ENCODE assay signal across 8 cellular contexts in the genomic region with DNA sequence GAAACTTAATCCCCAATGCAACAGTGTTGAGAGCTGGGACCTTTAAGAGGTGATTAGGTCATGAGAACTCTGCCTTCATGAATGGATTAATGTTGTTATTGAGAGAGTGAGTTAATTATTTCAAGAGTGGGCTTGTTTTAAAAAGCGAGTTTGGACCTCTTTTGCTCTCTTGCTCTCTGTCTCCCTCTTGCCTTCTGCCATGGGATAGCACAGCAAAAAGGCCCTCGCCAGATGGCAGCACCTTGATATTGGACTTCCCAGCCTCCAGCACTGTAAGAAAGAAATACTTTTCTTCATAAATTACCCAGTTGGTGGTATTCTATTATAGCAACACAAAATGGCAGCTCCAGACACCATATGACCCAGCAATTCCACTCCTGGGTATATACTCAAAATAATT. TPM values are rescaled to one million over a fixed set of nuclear protein-coding genes. Genes with fewer than 3 reads are reported as not detected.
A peak's percentile ranks its signal among the peaks of the same experiment; 100 is the strongest.
DNase-seq lines count a peak whose midpoint lies in the region; ATAC-seq, FAIRE-seq and TF ChIP-seq lines count a peak whose summit lies in the region.

No MANE protein-coding gene starts in this region.

- intact Hi-C loops in heart left ventricle (cut with DNase I) = no loop called here

- ATAC-seq in GM21723 (IDR thresholded peaks at IDR 0.05; ENCODE audit: unreplicated experiment) = no peak
- ATAC-seq in HG02981 (IDR thresholded peaks at IDR 0.05; ENCODE audit: unreplicated experiment) = no peak
- ATAC-seq in heart left ventricle = no peak

- peak; percentile 97 for FAIRE-seq in GM19239 (lab: Jason Lieb, UNC)

- H3K27me3 ChIP-seq in heart left ventricle = peaks cover 0 to 45% (median 0%) of the 10 kb centered on the region in 9 donors

- no peak for TF ChIP-seq POLR2A in heart left ventricle (IDR thresholded peaks at IDR 0.05)

- no peaks in the 10 kb centered on the region for H3K9me3 ChIP-seq in heart left ventricle

- peak; percentile 3 for DNase-seq in AG10803 (ENCODE audit: low read depth)
- DNase-seq in GM19239 (ENCODE audit: insufficient read length, low spot score) = no peak
- DNase-seq in SK-N-DZ (ENCODE audit: low spot score) = peak; percentile 32
- no peak for DNase-seq in epithelial cell of proximal tubule (ENCODE audit: low read depth)
- no peak for DNase-seq in NCI-H446 (lab: John Stamatoyannopoulos, UW)
- DNase-seq in heart left ventricle = no peak

- H3K36me3 ChIP-seq in heart left ventricle = no peaks in the 10 kb centered on the region

- H3K4me3 ChIP-seq in AG10803 (ENCODE audit: low read length) (no peak overlapping the region), epithelial cell of proximal tubule (ENCODE audit: low read depth, low read length) (no peak overlapping the region), heart left ventricle (no peak overlapping the region)

- peaks cover 0 to 5% (median 0%) of the 10 kb centered on the region in 12 donors for H3K4me1 ChIP-seq in heart left ventricle

- H3K27ac ChIP-seq in heart left ventricle = no peak overlapping the region

- TF ChIP-seq CTCF in AG10803 (conservative IDR thresholded peaks at IDR 0.05; ENCODE audit: low read length) (peak; percentile 65), epithelial cell of proximal tubule (conservative IDR thresholded peaks at IDR 0.05; ENCODE audit: low read depth, low read length) (peak; percentile 75), heart left ventricle (IDR thresholded peaks at IDR 0.05) (peak in 5 of 12 donors; percentile 19 to 51 (median 26))

- 50 to 69% (median 63%) methylated on average over 2 of the region's 2 CpGs for WGBS in heart left ventricle, 4 donors

RNA-seq across cellular contexts. Expression of a gene that starts 7.0 kb away (rescaled TPM):
- 65.8 and 90.3 TPM in 2 replicates for polyA plus RNA-seq in SK-N-DZ (2014; cell fraction: cytosol; rRNA removed)
- polyA plus RNA-seq in SK-N-DZ (2014; cell fraction: nucleus; rRNA removed) = 39.4 and 39.9 TPM in 2 replicates
- total RNA-seq in epithelial cell of proximal tubule (60.1 and 74.9 TPM in 2 replicates), heart left ventricle (10 to 100 TPM; 35.8 to 93.6 (median 51.0) TPM)
- 10 to 100 TPM; 28.5 to 61.0 TPM for polyA plus RNA-seq in heart left ventricle

RNA-seq across cellular contexts. Expression of a gene that starts 49.5 kb away (rescaled TPM):
- polyA plus RNA-seq in SK-N-DZ (2014; cell fraction: cytosol; rRNA removed) = not detected in 2 replicates
- polyA plus RNA-seq in SK-N-DZ (2014; cell fraction: nucleus; rRNA removed) = not detected in 2 replicates
- total RNA-seq in epithelial cell of proximal tubule = not detected in 2 replicates
- total RNA-seq in heart left ventricle = not detected
- polyA plus RNA-seq in heart left ventricle = not detected

Comparison
In these comparisons a context has a peak if more than half of its experiments do, and no peak if none do; other contexts are left out.
1. DNase-seq: peak in AG10803 (single experiment) and SK-N-DZ (single experiment); none in GM19239 (single experiment), epithelial cell of proximal tubule (single experiment), NCI-H446 (0 of 2) and heart left ventricle (0 of 5).